Comparison of ENCODE assay signal across 1 cellular context in genomic region chr4:162117051-162117450, GRCh38.
TF ChIP-seq lines count a peak whose summit lies in the region.

No MANE protein-coding gene starts in this region.

TF ChIP-seq in GM23338, 12 proteins besides CTCF, POLR2A, EP300 and RAD21 (continued from another document):
- no peak for TF ChIP-seq ZNF114 (CRISPR knock-in tag; IDR thresholded peaks at IDR 0.05)
